ENCODE assay signal across 1 cellular context in genomic region chr2:230203110-230203676, GRCh38.
A peak's percentile ranks its signal among the peaks of the same experiment; 100 is the strongest.
TF ChIP-seq lines count a peak whose summit lies in the region.

No MANE protein-coding gene starts in this region.

TF ChIP-seq in GM12878, 131 proteins besides CTCF, POLR2A, EP300 and RAD21 (continues in another document):
- TF ChIP-seq FOXK2 (IDR thresholded peaks at IDR 0.05) (no peak), TAF1 (IDR thresholded peaks at IDR 0.05; ENCODE audit: borderline replicate concordance, low read depth, low read length) (no peak), EZH2 (IDR thresholded peaks at IDR 0.05; ENCODE audit: borderline replicate concordance, control insufficient read depth, low read depth, low read length) (no peak), ESRRA (IDR thresholded peaks at IDR 0.05; ENCODE audit: low read length) (no peak), ATF2 (IDR thresholded peaks at IDR 0.05; ENCODE audit: low read length) (peak; percentile 63; the same call in 1 of the 2 replicates), PRDM15 (CRISPR knock-in tag; IDR thresholded peaks at IDR 0.05) (no peak), IKZF2 (IDR thresholded peaks at IDR 0.05) (peak; percentile 52 to 85; a peak in 3 of 4 replicates), CHD4 (IDR thresholded peaks at IDR 0.05) (no peak), BCLAF1 (IDR thresholded peaks at IDR 0.05) (no peak), CUX1 (IDR thresholded peaks at IDR 0.05; ENCODE audit: insufficient replicate concordance, low read depth, low read length) (no peak), NR2C1 (IDR thresholded peaks at IDR 0.05) (peak; percentile 49; the same call in 1 of the 2 replicates), NR2F1 (conservative IDR thresholded peaks at IDR 0.05) (no peak), SP1 (IDR thresholded peaks at IDR 0.05; ENCODE audit: low read depth, low read length) (no peak), WRNIP1 (IDR thresholded peaks at IDR 0.05; ENCODE audit: borderline replicate concordance, low read depth, low read length) (no peak), TCF7 (IDR thresholded peaks at IDR 0.05; ENCODE audit: borderline replicate concordance) (no peak), ZNF274 (IDR thresholded peaks at IDR 0.05; ENCODE audit: insufficient read depth, insufficient read length) (no peak), BMI1 (IDR thresholded peaks at IDR 0.05; ENCODE audit: borderline replicate concordance) (no peak), EGR1 (IDR thresholded peaks at IDR 0.05; ENCODE audit: borderline replicate concordance in 1 of 2, low read depth in 2 of 2, low read length in 2 of 2) (peak in 1 of 2 experiments; percentile 95; a peak in 2 of 3 replicates), JUNB (IDR thresholded peaks at IDR 0.05) (no peak), NFXL1 (IDR thresholded peaks at IDR 0.05; ENCODE audit: borderline replicate concordance) (no peak), SREBF2 (IDR thresholded peaks at IDR 0.05; ENCODE audit: low read length) (no peak), ZBTB4 (CRISPR knock-in tag; IDR thresholded peaks at IDR 0.05) (no peak), ZNF384 (IDR thresholded peaks at IDR 0.05; ENCODE audit: borderline replicate concordance, low read depth, low read length) (no peak), TCF3 (IDR thresholded peaks at IDR 0.05; ENCODE audit: borderline replicate concordance, insufficient read depth, low read depth, low read length) (0 out of 2 replicates have a peak, but pooled peaks have one; percentile 55), IRF4 (IDR thresholded peaks at IDR 0.05; ENCODE audit: low read depth, low read length) (0 out of 2 replicates have a peak, but pooled peaks have one; percentile 56), SREBF1 (IDR thresholded peaks at IDR 0.05; ENCODE audit: low read length) (no peak), RAD51 (IDR thresholded peaks at IDR 0.05) (no peak), E2F8 (IDR thresholded peaks at IDR 0.05; ENCODE audit: low read depth, partially characterized antibody) (peak; percentile 87), CEBPZ (IDR thresholded peaks at IDR 0.05; ENCODE audit: low read depth, low read length) (no peak), USF2 (IDR thresholded peaks at IDR 0.05; ENCODE audit: borderline replicate concordance, low read depth, low read length) (no peak), RBBP5 (conservative IDR thresholded peaks at IDR 0.05) (no peak), STAT3 (IDR thresholded peaks at IDR 0.05; ENCODE audit: low read depth, low read length) (no peak), CREB1 (IDR thresholded peaks at IDR 0.05; ENCODE audit: low read depth) (no peak)
